ENCODE assay signal across 25 cellular contexts in genomic region chr13:20826810-20827560, GRCh38. TPM values are rescaled to one million over a fixed set of nuclear protein-coding genes. Genes with fewer than 3 reads are reported as not detected.
DNase-seq lines count a peak whose midpoint lies in the region; ATAC-seq, FAIRE-seq and TF ChIP-seq lines count a peak whose summit lies in the region.
"Had no signal": no experiment of that assay in that cellular context is flagged by ENCODE, and none has a peak within 500 bp of the region (broad histone marks: within the 10 kb centered on the region; RNA-seq: fewer than 3 reads in every experiment).

No MANE protein-coding gene starts in this region.

- H3K4me1 Mint-ChIP-seq in endothelial cell (ENCODE audit: unreplicated experiment) (peaks cover 7% of the 10 kb centered on the region), osteocyte (ENCODE audit: unreplicated experiment) (peaks cover 20% of the 10 kb centered on the region)
- H3K4me1 Mint-ChIP-seq in activated T-helper 2 cell treated with anti-CD3 and anti-CD28 coated beads, Interferon-gamma antibody, Interleukin-2, Interleukin-4, amounts not matched to agents 10 μg/mL and 5 μg/mL and 100 μg/mL, durations not matched to agents 14 hours and 24 hours and 36 hours (ENCODE audit: low read depth): peaks cover 6% of the 10 kb centered on the region

- no peak overlapping the region for H3K4me3 Mint-ChIP-seq in endothelial cell (ENCODE audit: unreplicated experiment)
- no peak overlapping the region for H3K4me3 Mint-ChIP-seq in osteocyte (ENCODE audit: unreplicated experiment)
- H3K4me3 Mint-ChIP-seq in activated T-helper 2 cell treated with anti-CD3 and anti-CD28 coated beads, Interferon-gamma antibody, Interleukin-2, Interleukin-4, amounts not matched to agents 10 μg/mL and 5 μg/mL and 100 μg/mL, durations not matched to agents 14 hours and 24 hours and 36 hours (ENCODE audit: low read depth): no peak overlapping the region
- H3K4me3 Mint-ChIP-seq: CD8-positive, alpha-beta T cell; central memory CD8-positive, alpha-beta T cell; H9; T-helper 2 cell treated with Interferon-gamma antibody and Interleukin-4, amounts not matched to agents 5 μg/mL and 100 μg/mL, for 36 hours had no signal

- H3K36me3 Mint-ChIP-seq in endothelial cell (ENCODE audit: low read depth, unreplicated experiment): no peaks in the 10 kb centered on the region
- peaks cover 3% of the 10 kb centered on the region for H3K36me3 Mint-ChIP-seq in osteocyte (ENCODE audit: unreplicated experiment)
- peaks cover 17% of the 10 kb centered on the region for H3K36me3 Mint-ChIP-seq in activated T-helper 2 cell treated with anti-CD3 and anti-CD28 coated beads, Interferon-gamma antibody, Interleukin-2, Interleukin-4, amounts not matched to agents 10 μg/mL and 5 μg/mL and 100 μg/mL, durations not matched to agents 14 hours and 24 hours and 36 hours (ENCODE audit: low read depth)
- H3K36me3 Mint-ChIP-seq: naive B cell had no signal

- peak overlapping the region; percentile 42 for H3K27ac Mint-ChIP-seq in endothelial cell (ENCODE audit: unreplicated experiment)
- H3K27ac Mint-ChIP-seq in osteocyte (ENCODE audit: unreplicated experiment): peak overlapping the region; percentile 21
- no peak overlapping the region for H3K27ac Mint-ChIP-seq in activated T-helper 2 cell treated with anti-CD3 and anti-CD28 coated beads, Interferon-gamma antibody, Interleukin-2, Interleukin-4, amounts not matched to agents 10 μg/mL and 5 μg/mL and 100 μg/mL, durations not matched to agents 14 hours and 24 hours and 36 hours
- H3K27ac Mint-ChIP-seq: CD8-positive, alpha-beta T cell; H9; T-helper 2 cell treated with Interferon-gamma antibody and Interleukin-4, amounts not matched to agents 5 μg/mL and 100 μg/mL, for 36 hours had no signal

- no peak for TF ChIP-seq POLR2A in GM12891 (IDR thresholded peaks at IDR 0.05; ENCODE audit: low read depth, low read length)

- FAIRE-seq in GM12891 (lab: Jason Lieb, UNC): peak; percentile 56

- TF ChIP-seq CTCF in endothelial cell (IDR thresholded peaks at IDR 0.05; ENCODE audit: unreplicated experiment): no peak
- no peak for TF ChIP-seq CTCF in osteocyte (IDR thresholded peaks at IDR 0.05)

- no peak for ATAC-seq in sciatic nerve
- ATAC-seq: CD8-positive, alpha-beta T cell; lower lobe of right lung had no signal

- DNase-seq in GM12891 (ENCODE audit: insufficient read length, low spot score) (no peak), LHCN-M2 (ENCODE audit: low read depth) (peak; percentile 41), endothelial cell (ENCODE audit: low spot score) (no peak), osteocyte (ENCODE audit: extremely low spot score, unreplicated experiment) (no peak), sciatic nerve (ENCODE audit: low spot score) (no peak), T1000 (lab: John Stamatoyannopoulos, UW) (no peak)
- DNase-seq in NK-92 treated with Interleukin-12 subunit alpha and Interleukin-12 subunit beta, amount 100 ng/mL, for 24 hours (lab: John Stamatoyannopoulos, UW): no peak
- no peak for DNase-seq in activated T-helper 2 cell treated with anti-CD3 and anti-CD28 coated beads, Interferon-gamma antibody, Interleukin-2, Interleukin-4, amounts not matched to agents 10 μg/mL and 5 μg/mL and 100 μg/mL, durations not matched to agents 14 hours and 24 hours and 36 hours (ENCODE audit: low spot score)
- DNase-seq: activated CD4-positive, alpha-beta T cell treated with anti-CD3 and anti-CD28 coated beads, Interleukin-2, amount 50 U/mL, for 48 hours; activated gamma-delta T cell treated with Interleukin-2 at 50 U/mL for 16 hours; amniotic stem cell; CD8-positive, alpha-beta T cell; DMS79; H9; KBM-7; lower lobe of right lung; naive B cell; NCI-H1048; NCI-H1930; NCI-H2227 treated with DMSO at 0.1 percent for 48 hours; PC-9; SIG-M5; upper lobe of left lung had no signal

- H3K9me3 Mint-ChIP-seq in endothelial cell (ENCODE audit: unreplicated experiment) (no peaks in the 10 kb centered on the region), osteocyte (ENCODE audit: unreplicated experiment) (no peaks in the 10 kb centered on the region)
- H3K9me3 Mint-ChIP-seq in activated T-helper 2 cell treated with anti-CD3 and anti-CD28 coated beads, Interferon-gamma antibody, Interleukin-2, Interleukin-4, amounts not matched to agents 10 μg/mL and 5 μg/mL and 100 μg/mL, durations not matched to agents 14 hours and 24 hours and 36 hours: no peaks in the 10 kb centered on the region
- H3K9me3 Mint-ChIP-seq: CD8-positive, alpha-beta T cell; central memory CD8-positive, alpha-beta T cell; H9; naive B cell; T-helper 2 cell treated with Interferon-gamma antibody and Interleukin-4, amounts not matched to agents 5 μg/mL and 100 μg/mL, for 36 hours had no signal

- H3K27me3 Mint-ChIP-seq in endothelial cell (ENCODE audit: unreplicated experiment) (no peaks in the 10 kb centered on the region), osteocyte (ENCODE audit: unreplicated experiment) (no peaks in the 10 kb centered on the region)
- H3K27me3 Mint-ChIP-seq in activated T-helper 2 cell treated with anti-CD3 and anti-CD28 coated beads, Interferon-gamma antibody, Interleukin-2, Interleukin-4, amounts not matched to agents 10 μg/mL and 5 μg/mL and 100 μg/mL, durations not matched to agents 14 hours and 24 hours and 36 hours (ENCODE audit: low read depth): no peaks in the 10 kb centered on the region
- H3K27me3 Mint-ChIP-seq: central memory CD8-positive, alpha-beta T cell; naive B cell had no signal

- intact Hi-C loops in sciatic nerve (cut with DNase I): no loop called here
- intact Hi-C loops in activated T-helper 2 cell treated with anti-CD3 and anti-CD28 coated beads, Interferon-gamma antibody, Interleukin-2, Interleukin-4, amounts not matched to agents 10 μg/mL and 5 μg/mL and 100 μg/mL, durations not matched to agents 14 hours and 24 hours and 36 hours (cut with micrococcal nuclease): loop anchor here (5.0 kb wide), 1 partner anchor 115 kb away; no protein-coding TSS in a partner anchor

TF ChIP-seq in GM12891, 5 proteins besides CTCF, POLR2A, EP300 and RAD21:
- TF ChIP-seq POLR2AphosphoS5 (IDR thresholded peaks at IDR 0.05; ENCODE audit: low read depth, low read length) (no peak), SPI1 (IDR thresholded peaks at IDR 0.05; ENCODE audit: low read depth, low read length) (peak; percentile 53)

RNA-seq across cellular contexts. Expression of gene EEF1AKMT1, which starts 53.2 kb away (rescaled TPM):
- 11.8 TPM for polyA plus RNA-seq in GM12891 (2012; ENCODE audit: low read depth, missing spikeins)
- 23.5 and 26.1 TPM in 2 replicates for total RNA-seq in LHCN-M2 (2014; rRNA removed)
- 27.0 TPM for polyA plus RNA-seq in LHCN-M2 (2012)
- total RNA-seq in endothelial cell (ENCODE audit: unreplicated experiment): 9.6 TPM
- total RNA-seq in osteocyte: 8.8 and 10.8 TPM in 2 replicates
- total RNA-seq in sciatic nerve: 10.4 TPM
- 12.2 and 12.7 TPM in 2 replicates for total RNA-seq in activated T-helper 2 cell treated with anti-CD3 and anti-CD28 coated beads, Interferon-gamma antibody, Interleukin-2, Interleukin-4, amounts not matched to agents 10 μg/mL and 5 μg/mL and 100 μg/mL, durations not matched to agents 14 hours and 24 hours and 36 hours
